In the genomic region with DNA sequence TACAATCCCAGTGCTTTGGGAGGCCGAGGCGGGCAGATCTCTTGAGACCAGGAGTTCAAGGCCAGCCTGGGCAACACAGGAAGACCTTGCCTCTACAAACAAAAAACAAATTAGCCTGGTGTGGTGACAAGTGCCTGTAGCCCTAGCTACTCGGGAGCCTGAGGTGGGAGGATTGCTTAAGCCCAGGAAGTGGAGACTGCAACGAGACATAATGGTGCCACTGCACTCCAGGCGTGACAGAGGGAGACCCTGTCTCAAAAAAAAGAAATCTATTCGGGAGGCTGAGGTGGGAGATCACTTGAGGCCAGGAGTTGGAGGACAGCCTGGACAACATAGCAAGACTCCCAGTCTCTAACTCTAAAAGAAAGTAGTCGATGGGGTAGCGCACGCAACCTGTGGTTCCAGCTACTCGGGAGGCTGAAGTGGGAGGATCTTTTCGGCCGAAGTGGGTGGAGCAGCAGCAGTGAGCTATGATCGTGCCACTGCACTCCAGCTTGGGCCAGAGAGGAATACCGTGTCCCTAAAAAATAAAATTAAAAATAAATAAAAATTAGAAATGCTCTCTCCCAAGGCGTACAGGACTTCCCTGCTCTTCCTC, we compare ENCODE assay signal across 7 cellular contexts. TPM values are rescaled to one million over a fixed set of nuclear protein-coding genes. Genes with fewer than 3 reads are reported as not detected.
DNase-seq lines count a peak whose midpoint lies in the region; ATAC-seq lines count a peak whose summit lies in the region.

No MANE protein-coding gene starts in this region.

- no peak overlapping the region for H3K9ac ChIP-seq in muscle layer of colon (ENCODE audit: low read length)

- H3K36me3 ChIP-seq in muscle layer of colon (ENCODE audit: insufficient read depth, low read length): no peaks in the 10 kb centered on the region
- peaks cover under 1% of the 10 kb centered on the region for H3K36me3 ChIP-seq in thymus (ENCODE audit: control insufficient read depth, insufficient read depth)

- H3K27ac ChIP-seq in muscle layer of colon (ENCODE audit: low read depth, low read length) (no peak overlapping the region), thymus (ENCODE audit: low read depth) (no peak overlapping the region)

- H3K9me3 Mint-ChIP-seq in effector memory CD8-positive, alpha-beta T cell: no peaks in the 10 kb centered on the region

- H3K4me1 ChIP-seq in muscle layer of colon (ENCODE audit: insufficient read depth, low read length): peaks cover 4% of the 10 kb centered on the region
- peaks cover 3% of the 10 kb centered on the region for H3K4me1 ChIP-seq in thymus (ENCODE audit: control insufficient read depth, insufficient read depth, low read length)

- peak; percentile 35 for DNase-seq in SK-N-DZ (ENCODE audit: low spot score)
- DNase-seq in effector memory CD8-positive, alpha-beta T cell: no peak
- DNase-seq in cortex of kidney (lab: John Stamatoyannopoulos, UW): no peak

- WGBS in thymus: 65% methylated on average over 15 of the region's 15 CpGs

- peaks cover 5 to 18% of the 10 kb centered on the region in 2 donors for H3K4me1 Mint-ChIP-seq in effector memory CD8-positive, alpha-beta T cell (ENCODE audit: low read depth in 2 of 2)

- H3K9me3 ChIP-seq in muscle layer of colon (ENCODE audit: low read length): no peaks in the 10 kb centered on the region
- H3K9me3 ChIP-seq in thymus (ENCODE audit: control insufficient read depth): no peaks in the 10 kb centered on the region

- H3K27me3 ChIP-seq in muscle layer of colon (ENCODE audit: control insufficient read depth in 1 of 2, insufficient read depth in 2 of 2, low read length in 2 of 2) (no peaks in the 10 kb centered on the region), thymus (ENCODE audit: control insufficient read depth, insufficient read depth) (no peaks in the 10 kb centered on the region)

- H3K36me3 Mint-ChIP-seq in effector memory CD8-positive, alpha-beta T cell (ENCODE audit: insufficient read depth): peaks cover 7% of the 10 kb centered on the region

- H3K27ac Mint-ChIP-seq in effector memory CD8-positive, alpha-beta T cell: peak overlapping the region; percentile 81 to 94

- H3K4me3 ChIP-seq in muscle layer of colon (ENCODE audit: low read depth in 1 of 2, low read length in 2 of 2): peak overlapping the region; percentile 53 to 74
- peak overlapping the region; percentile 90 for H3K4me3 ChIP-seq in thymus (ENCODE audit: low read length)

- peaks cover 0 to 15% of the 10 kb centered on the region in 2 donors for H3K27me3 Mint-ChIP-seq in effector memory CD8-positive, alpha-beta T cell

- ATAC-seq in GM18907 (IDR thresholded peaks at IDR 0.05; ENCODE audit: unreplicated experiment): peak; percentile 36
- ATAC-seq in HG03135 (IDR thresholded peaks at IDR 0.05; ENCODE audit: unreplicated experiment): peak; percentile 24
- peak; percentile 4 for ATAC-seq in effector memory CD8-positive, alpha-beta T cell (replicated peaks)

- peak overlapping the region; percentile 83 to 88 for H3K4me3 Mint-ChIP-seq in effector memory CD8-positive, alpha-beta T cell

RNA-seq across cellular contexts. Expression of a gene that starts 0.8 kb away (rescaled TPM):
- polyA plus RNA-seq in SK-N-DZ (2014; cell fraction: cytosol; rRNA removed): 4.0 and 5.7 TPM in 2 replicates
- polyA plus RNA-seq in SK-N-DZ (2014; cell fraction: nucleus; rRNA removed): 0.82 and 3.6 TPM in 2 replicates
- 3.1 TPM for polyA plus RNA-seq in thymus

RNA-seq across cellular contexts. Expression of a gene that starts 48.9 kb away (rescaled TPM):
- polyA plus RNA-seq in SK-N-DZ (2014; cell fraction: cytosol; rRNA removed): 18.6 and 19.9 TPM in 2 replicates
- 18.8 and 23.9 TPM in 2 replicates for polyA plus RNA-seq in SK-N-DZ (2014; cell fraction: nucleus; rRNA removed)
- polyA plus RNA-seq in thymus: 13.9 TPM
